In the genomic region with DNA sequence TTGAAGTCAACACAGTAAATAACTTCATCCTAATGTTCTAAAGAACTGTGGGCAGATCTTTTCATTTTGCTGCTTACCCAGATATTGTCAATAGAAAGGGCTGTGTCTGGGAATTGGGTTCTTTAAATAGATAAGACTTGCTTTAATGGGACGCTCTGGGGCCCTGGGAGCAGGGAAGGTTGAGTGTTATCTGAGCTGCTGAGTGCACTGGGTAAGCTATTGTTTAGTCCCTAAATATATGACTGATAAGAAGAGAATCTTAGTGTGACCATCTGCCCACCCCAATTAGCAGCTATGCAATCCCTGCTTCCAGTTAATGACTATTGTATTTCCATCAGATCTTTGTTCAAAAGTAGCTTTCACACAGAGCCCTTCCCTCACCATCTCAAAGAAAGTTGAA, we compare ENCODE assay signal across 17 cellular contexts. TPM values are rescaled to one million over a fixed set of nuclear protein-coding genes. Genes with fewer than 3 reads are reported as not detected.
"Had no signal": no experiment of that assay in that cellular context is flagged by ENCODE, and none has a peak within 500 bp of the region (broad histone marks: within the 10 kb centered on the region; RNA-seq: fewer than 3 reads in every experiment).

No MANE protein-coding gene starts in this region.

- H3K9me3 ChIP-seq: colonic mucosa, esophagus squamous epithelium, lower lobe of right lung, stomach, testis, upper lobe of left lung had no signal

- H3K27me3 ChIP-seq: colonic mucosa, esophagus squamous epithelium, stomach, testis, upper lobe of left lung had no signal

- H3K27ac ChIP-seq: colonic mucosa, esophagus squamous epithelium, lower lobe of right lung, stomach, testis, upper lobe of left lung had no signal

- H3K4me1 Mint-ChIP-seq: activated CD4-positive, alpha-beta T cell treated with anti-CD3 and anti-CD28 coated beads, Interleukin-2, amount 10 ng/mL, durations not matched to agents 24 days and 14 days; naive thymus-derived CD4-positive, alpha-beta T cell had no signal

- H3K36me3 Mint-ChIP-seq: activated naive CD4-positive, alpha-beta T cell treated with anti-CD3 and anti-CD28 coated beads, Interleukin-2, amount 50 U/mL, for 72 hours; naive thymus-derived CD4-positive, alpha-beta T cell had no signal

- H3K27ac Mint-ChIP-seq: activated CD4-positive, alpha-beta T cell treated with anti-CD3 and anti-CD28 coated beads, Interleukin-2, amount 10 ng/mL, durations not matched to agents 24 days and 14 days; activated naive CD4-positive, alpha-beta T cell treated with anti-CD3 and anti-CD28 coated beads, Interleukin-2, amount 50 U/mL, for 72 hours; activated T-cell treated with anti-CD3 and anti-CD28 coated beads, Interleukin-2, amount 50 U/mL, for 72 hours; naive thymus-derived CD4-positive, alpha-beta T cell had no signal

- DNase-seq: activated CD4-positive, alpha-beta T cell treated with anti-CD3 and anti-CD28 coated beads, Interleukin-2, amount 10 ng/mL, durations not matched to agents 24 days and 14 days; activated CD4-positive, CD25-positive, alpha-beta regulatory T cell; activated CD8-positive, alpha-beta memory T cell treated with anti-CD3 and anti-CD28 coated beads, Interleukin-2, amount 50 U/mL, for 48 hours; activated gamma-delta T cell; activated T-cell treated with anti-CD3 and anti-CD28 coated beads, Interleukin-2, amount 50 U/mL, for 72 hours; central memory CD4-positive, alpha-beta T cell; colonic mucosa; esophagus squamous epithelium; lower lobe of right lung; midbrain; naive thymus-derived CD4-positive, alpha-beta T cell; retina; stomach; T-helper 2 cell; testis; upper lobe of left lung had no signal

- H3K36me3 ChIP-seq: colonic mucosa, esophagus squamous epithelium, lower lobe of right lung, stomach, upper lobe of left lung had no signal

- H3K4me3 ChIP-seq: colonic mucosa, esophagus squamous epithelium, lower lobe of right lung, stomach, testis, upper lobe of left lung had no signal

- H3K9me3 Mint-ChIP-seq: activated CD4-positive, alpha-beta T cell treated with anti-CD3 and anti-CD28 coated beads, Interleukin-2, amount 10 ng/mL, durations not matched to agents 24 days and 14 days had no signal

- H3K4me3 Mint-ChIP-seq: activated CD4-positive, alpha-beta T cell treated with anti-CD3 and anti-CD28 coated beads, Interleukin-2, amount 10 ng/mL, durations not matched to agents 24 days and 14 days; activated T-cell treated with anti-CD3 and anti-CD28 coated beads, Interleukin-2, amount 50 U/mL, for 72 hours; naive thymus-derived CD4-positive, alpha-beta T cell had no signal

- H3K4me1 ChIP-seq: colonic mucosa, esophagus squamous epithelium, lower lobe of right lung, testis, upper lobe of left lung had no signal

- ATAC-seq: activated naive CD4-positive, alpha-beta T cell treated with anti-CD3 and anti-CD28 coated beads, Interleukin-2, amount 50 U/mL, for 72 hours; activated T-cell treated with anti-CD3 and anti-CD28 coated beads, Interleukin-2, amount 50 U/mL, for 72 hours; lower lobe of right lung; naive thymus-derived CD4-positive, alpha-beta T cell had no signal

- H3K27me3 Mint-ChIP-seq: activated CD4-positive, alpha-beta T cell treated with anti-CD3 and anti-CD28 coated beads, Interleukin-2, amount 10 ng/mL, durations not matched to agents 24 days and 14 days; naive thymus-derived CD4-positive, alpha-beta T cell had no signal

RNA-seq across cellular contexts. Expression of a gene that starts 44.4 kb away (rescaled TPM):
- total RNA-seq: activated CD4-positive, alpha-beta T cell treated with anti-CD3 and anti-CD28 coated beads, Interleukin-2, amount 10 ng/mL, durations not matched to agents 24 days and 14 days had no signal
- polyA plus RNA-seq: naive thymus-derived CD4-positive, alpha-beta T cell had no signal
